Comparison of ENCODE assay signal across 25 cellular contexts in genomic region chr2:110813896-110814295, GRCh38.
DNase-seq lines count a peak whose midpoint lies in the region; ATAC-seq and TF ChIP-seq lines count a peak whose summit lies in the region.
"Had no signal": no experiment of that assay in that cellular context is flagged by ENCODE, and none has a peak within 500 bp of the region (broad histone marks: within the 10 kb centered on the region; RNA-seq: fewer than 3 reads in every experiment).

No MANE protein-coding gene starts in this region.

- CTCF ChIA-PET in IMR-90 (lab: Yijun Ruan, JAX) = no interaction called here

- H4K5ac ChIP-seq in IMR-90 (ENCODE audit: low read depth, low read length) (no peak overlapping the region), mesendoderm (ENCODE audit: low read length) (no peak overlapping the region)

- H3K4ac ChIP-seq in IMR-90 (ENCODE audit: low read depth, low read length) (no peak overlapping the region), mesendoderm (ENCODE audit: low read depth, low read length) (no peak overlapping the region)

- TF ChIP-seq RAD21 in IMR-90 (IDR thresholded peaks at IDR 0.05; ENCODE audit: low read length) = no peak

- H3K27me3 ChIP-seq in IMR-90 (ENCODE audit: control insufficient read depth, insufficient read depth, low read length) (peaks cover 41% of the 10 kb centered on the region), psoas muscle (ENCODE audit: insufficient read depth in 3 of 3, low read length in 2 of 3) (no peaks in the 10 kb centered on the region), mesendoderm (ENCODE audit: insufficient read depth, low read length, poor library complexity) (no peaks in the 10 kb centered on the region)
- H3K27me3 ChIP-seq: SJSA1 had no signal

- POLR2A ChIA-PET in IMR-90 (lab: Charles Lee; ENCODE audit: unreplicated experiment) = no interaction called here

- H3K56ac ChIP-seq in IMR-90 (ENCODE audit: extremely low read depth, insufficient read depth, low read length) = no peak overlapping the region
- H3K56ac ChIP-seq in mesendoderm (ENCODE audit: low read length) = no peak overlapping the region

- H2BK15ac ChIP-seq in IMR-90 (ENCODE audit: low read depth, low read length) (no peak overlapping the region), mesendoderm (replicated peaks; ENCODE audit: low read depth) (no peak overlapping the region)

- H3K4me1 ChIP-seq in IMR-90 (ENCODE audit: control insufficient read depth, insufficient read depth, low read length) (no peaks in the 10 kb centered on the region), psoas muscle (peaks cover 18% of the 10 kb centered on the region), mesendoderm (ENCODE audit: control insufficient read depth, low read depth, low read length) (no peaks in the 10 kb centered on the region)
- H3K4me1 ChIP-seq: SJSA1 had no signal

- no peak overlapping the region for H3K18ac ChIP-seq in IMR-90 (ENCODE audit: low read depth, low read length)
- no peak overlapping the region for H3K18ac ChIP-seq in mesendoderm (ENCODE audit: low read length)

- no peaks in the 10 kb centered on the region for H4K20me1 ChIP-seq in IMR-90 (ENCODE audit: insufficient read depth, low read length)

- dilution Hi-C loops in IMR-90 (cut with HindIII; ENCODE audit: low sequenced_read_pairs, unreplicated experiment) = no loop called here

- no peak overlapping the region for H3K9ac ChIP-seq in IMR-90 (ENCODE audit: low read depth, low read length)
- H3K9ac ChIP-seq in mesendoderm (ENCODE audit: low read length) = no peak overlapping the region
- H3K9ac ChIP-seq: GM23248 had no signal

- H3K9me3 ChIP-seq in IMR-90 (ENCODE audit: control insufficient read depth, insufficient read depth, low read length) (no peaks in the 10 kb centered on the region), psoas muscle (no peaks in the 10 kb centered on the region)
- H3K9me3 ChIP-seq: A549, SJSA1 had no signal

- no peak for TF ChIP-seq POLR2A in IMR-90 (IDR thresholded peaks at IDR 0.05; ENCODE audit: low read depth, low read length)

- H3K79me1 ChIP-seq in IMR-90 (ENCODE audit: low read depth in 1 of 2, low read length in 2 of 2) = no peaks in the 10 kb centered on the region
- H3K79me1 ChIP-seq in mesendoderm (ENCODE audit: low read length) = no peaks in the 10 kb centered on the region

- WGBS in IMR-90 (ENCODE audit: extremely low coverage in 2 of 2, insufficient read length in 1 of 2), 2 experiments = no CpG with 5 or more reads among the region's 5 CpGs
- WGBS in psoas muscle, 3 donors = 50 to 52% (median 52%) methylated on average over 5 of the region's 5 CpGs
- no CpG with 5 or more reads among the region's 5 CpGs for WGBS in mesendoderm (ENCODE audit: extremely low coverage, insufficient coverage, low lambda C conversion rate)

- TF ChIP-seq CTCF in IMR-90 (conservative IDR thresholded peaks at IDR 0.05; ENCODE audit: low read depth, low read length) (no peak), astrocyte of the spinal cord (IDR thresholded peaks at IDR 0.05; ENCODE audit: low read depth, low read length) (no peak), psoas muscle (IDR thresholded peaks at IDR 0.05) (no peak)

- BruUV-seq in IMR-90 (replicated peaks; lab: Mats Ljungman, UMichigan) = no TSS peak

- H2BK20ac ChIP-seq in IMR-90 (ENCODE audit: low read depth, low read length) = no peak overlapping the region

- H2AK9ac ChIP-seq in IMR-90 (replicated peaks; ENCODE audit: low read depth, low read length, poor library complexity) = no peak overlapping the region

- H3K4me3 ChIP-seq in IMR-90 (ENCODE audit: insufficient read depth, low read depth, low read length) (no peak overlapping the region), astrocyte of the spinal cord (ENCODE audit: low read depth, low read length) (no peak overlapping the region), psoas muscle (no peak overlapping the region), mesendoderm (ENCODE audit: low read length) (no peak overlapping the region)
- H3K4me3 ChIP-seq: A549, GM23248, SJSA1 had no signal

- no peak overlapping the region for H4K91ac ChIP-seq in IMR-90 (ENCODE audit: insufficient read depth, low read depth, low read length)

- H3K27ac ChIP-seq in IMR-90 (ENCODE audit: insufficient read depth, low read length) = no peak overlapping the region
- peak overlapping the region; percentile 44 for H3K27ac ChIP-seq in psoas muscle
- no peak overlapping the region for H3K27ac ChIP-seq in mesendoderm (ENCODE audit: low read depth, low read length)
- H3K27ac ChIP-seq: A549, C4-2B, GM23248, SJSA1 had no signal

- H2AFZ ChIP-seq in IMR-90 (replicated peaks; ENCODE audit: low read length, poor library complexity) = peak overlapping the region; percentile 27
- H2AFZ ChIP-seq: GM23248 had no signal

- H2BK120ac ChIP-seq in IMR-90 (ENCODE audit: low read depth, low read length) = no peak overlapping the region
- H2BK120ac ChIP-seq in mesendoderm (ENCODE audit: low read depth, low read length) = no peak overlapping the region

- no peaks in the 10 kb centered on the region for H3K79me2 ChIP-seq in mesendoderm (ENCODE audit: control insufficient read depth, insufficient read depth, low read length)

- no peak for ATAC-seq in IMR-90 (ENCODE audit: low read depth)
- ATAC-seq in psoas muscle = no peak
- no peak for ATAC-seq in GM21447 (IDR thresholded peaks at IDR 0.05; ENCODE audit: unreplicated experiment)
- ATAC-seq: A549; CD8-positive, alpha-beta T cell; PC-3 had no signal

- DNase-seq in IMR-90 = no peak
- peak; percentile 17 for DNase-seq in astrocyte of the spinal cord (ENCODE audit: low read depth, low spot score)
- no peak for DNase-seq in psoas muscle
- no peak for DNase-seq in retina
- DNase-seq in NCI-H774 (lab: John Stamatoyannopoulos, UW) = no peak
- DNase-seq in mesendoderm = no peak
- DNase-seq: CD8-positive, alpha-beta T cell; DMS 273 treated with DMSO at 0.1 percent for 48 hours; DMS79; GM23248; H7; Karpas-422; NCI-H1092 treated with DMSO at 0.1 percent for 48 hours; NCI-H1436; NCI-H187; NCI-H2107; NCI-H524 treated with DMSO at 0.1 percent for 48 hours; NCI-H82; NK-92 treated with Interleukin-12 subunit alpha and Interleukin-12 subunit beta, amount 100 ng/mL, for 24 hours; PC-3; Right ventricle myocardium superior had no signal

- H2BK5ac ChIP-seq in IMR-90 (ENCODE audit: low read depth, low read length, poor library complexity, severe bottlenecking) (no peak overlapping the region), mesendoderm (ENCODE audit: low read length) (no peak overlapping the region)

- H2AK5ac ChIP-seq in IMR-90 (ENCODE audit: low read depth, low read length) = no peak overlapping the region
- H2AK5ac ChIP-seq in mesendoderm (ENCODE audit: low read length) = no peak overlapping the region

- H4K8ac ChIP-seq in IMR-90 (ENCODE audit: low read depth in 2 of 2, low read length in 2 of 2) = no peak overlapping the region
- H4K8ac ChIP-seq in mesendoderm (ENCODE audit: low read depth, low read length) = no peak overlapping the region

- H3K36me3 ChIP-seq in IMR-90 (ENCODE audit: control insufficient read depth, insufficient read depth, low read length) = no peaks in the 10 kb centered on the region
- H3K36me3 ChIP-seq in psoas muscle (ENCODE audit: insufficient read depth in 1 of 2, low read depth in 1 of 2) = no peaks in the 10 kb centered on the region
- no peaks in the 10 kb centered on the region for H3K36me3 ChIP-seq in mesendoderm (ENCODE audit: control insufficient read depth, insufficient read depth, low read length)
- H3K36me3 ChIP-seq: SJSA1 had no signal

- in situ Hi-C loops in IMR-90 (cut with MboI; ENCODE audit: low sequenced_read_pairs) = loop anchor here (25.0 kb wide), 1 partner anchor 898 kb away; no protein-coding TSS in a partner anchor
- in situ Hi-C loops in astrocyte of the spinal cord (cut with HindIII; ENCODE audit: low sequenced_read_pairs) = no loop called here

- no peaks in the 10 kb centered on the region for H3K9me1 ChIP-seq in IMR-90 (ENCODE audit: insufficient read depth, low read length)

- H3K23ac ChIP-seq in IMR-90 (ENCODE audit: low read depth, low read length) = no peak overlapping the region
- no peak overlapping the region for H3K23ac ChIP-seq in mesendoderm (ENCODE audit: low read length)

- H3K4me2 ChIP-seq in IMR-90 (ENCODE audit: low read depth, low read length) (no peak overlapping the region), mesendoderm (ENCODE audit: low read length) (no peak overlapping the region)
- H3K4me2 ChIP-seq: A549 had no signal

- H3K14ac ChIP-seq in IMR-90 (replicated peaks; ENCODE audit: low read depth, low read length) = no peak overlapping the region

- intact Hi-C loops in IMR-90 (cut with micrococcal nuclease) (loop anchor here (2.0 kb wide), 1 partner anchor 303 kb away; no protein-coding TSS in a partner anchor), psoas muscle (cut with DNase I) (loop anchor here (5.0 to 10.0 kb wide), 2 partner anchors 303 to 311 kb away; partner anchors contain the start of gene BCL2L11 (in 1 of the 2))

TF ChIP-seq in IMR-90, 13 proteins besides CTCF, POLR2A, EP300 and RAD21 (continues in another document):
- TF ChIP-seq SMC3 (IDR thresholded peaks at IDR 0.05; ENCODE audit: low read depth, low read length) (no peak), NFE2L2 (IDR thresholded peaks at IDR 0.05; ENCODE audit: low read depth, low read length) (no peak), ELK1 (IDR thresholded peaks at IDR 0.05; ENCODE audit: borderline replicate concordance, low read depth, low read length) (no peak), RCOR1 (IDR thresholded peaks at IDR 0.05; ENCODE audit: insufficient replicate concordance, low read length) (no peak), BHLHE40 (IDR thresholded peaks at IDR 0.05; ENCODE audit: low read depth, low read length) (no peak), CEBPB (IDR thresholded peaks at IDR 0.05; ENCODE audit: low read depth, low read length) (no peak), FOS (IDR thresholded peaks at IDR 0.05; ENCODE audit: low read depth, low read length) (no peak), RFX5 (IDR thresholded peaks at IDR 0.05; ENCODE audit: low read depth, low read length) (no peak), MXI1 (IDR thresholded peaks at IDR 0.05; ENCODE audit: borderline replicate concordance, low read depth, low read length) (no peak), MAFK (IDR thresholded peaks at IDR 0.05; ENCODE audit: low read depth, low read length) (no peak)
